Comparison of ENCODE assay signal across 1 cellular context in the genomic region with DNA sequence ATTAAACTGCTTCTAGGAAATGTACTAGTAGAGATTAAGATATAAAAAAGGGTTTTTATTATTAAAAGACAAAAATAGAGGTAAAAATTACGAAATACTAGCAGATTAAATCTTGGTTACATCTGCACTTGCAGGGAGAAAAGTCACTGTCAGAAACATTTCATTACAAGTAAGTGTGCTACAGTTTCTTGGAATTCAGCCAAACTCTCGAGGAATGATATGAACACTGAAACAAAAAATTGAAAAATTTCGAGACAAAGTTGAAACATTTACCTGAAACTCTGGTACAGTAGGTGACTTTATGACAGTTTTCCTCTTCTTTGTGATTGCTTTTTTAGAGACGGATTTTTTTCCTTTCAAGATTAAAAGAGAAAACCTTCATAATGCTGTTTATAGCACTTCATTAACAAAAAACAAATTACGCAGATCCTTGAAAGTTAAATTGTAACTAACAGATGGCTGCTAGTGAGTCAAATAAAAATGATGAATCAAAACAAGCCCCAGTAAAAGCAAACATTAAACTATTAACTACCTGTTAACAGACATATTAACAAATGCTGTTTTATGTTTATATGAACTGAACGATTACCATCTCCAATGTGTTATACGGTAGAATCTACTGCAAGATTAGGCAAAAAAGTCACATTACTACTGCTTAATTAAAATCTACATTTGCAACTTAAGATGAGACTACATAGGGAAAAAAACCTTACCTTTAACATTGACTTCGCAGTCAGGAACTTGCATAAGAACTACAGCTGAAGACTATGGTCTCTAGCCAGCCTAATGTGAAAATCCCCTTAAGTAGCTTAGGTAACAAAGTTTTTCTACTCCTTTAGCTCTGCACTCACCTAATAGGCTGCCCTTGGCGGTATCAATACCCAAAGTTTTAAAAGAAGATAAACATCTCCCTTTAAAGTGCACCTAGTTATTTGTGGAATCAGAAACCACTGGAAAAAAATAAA.
TF ChIP-seq lines count a peak whose summit lies in the region.

No MANE protein-coding gene starts in this region.

TF ChIP-seq in GM12878, 131 proteins besides CTCF, POLR2A, EP300 and RAD21 (continued from another document):
- TF ChIP-seq E2F4 (IDR thresholded peaks at IDR 0.05; ENCODE audit: low read depth, low read length) = no peak
- TF ChIP-seq ZBTB33 (IDR thresholded peaks at IDR 0.05) = 0 out of 2 replicates have a peak, but pooled peaks have one; percentile 47
TF ChIP-seq in GM12878: peak in this region for 3.
